8 cellular contexts compared by ENCODE assay signal in the genomic region with DNA sequence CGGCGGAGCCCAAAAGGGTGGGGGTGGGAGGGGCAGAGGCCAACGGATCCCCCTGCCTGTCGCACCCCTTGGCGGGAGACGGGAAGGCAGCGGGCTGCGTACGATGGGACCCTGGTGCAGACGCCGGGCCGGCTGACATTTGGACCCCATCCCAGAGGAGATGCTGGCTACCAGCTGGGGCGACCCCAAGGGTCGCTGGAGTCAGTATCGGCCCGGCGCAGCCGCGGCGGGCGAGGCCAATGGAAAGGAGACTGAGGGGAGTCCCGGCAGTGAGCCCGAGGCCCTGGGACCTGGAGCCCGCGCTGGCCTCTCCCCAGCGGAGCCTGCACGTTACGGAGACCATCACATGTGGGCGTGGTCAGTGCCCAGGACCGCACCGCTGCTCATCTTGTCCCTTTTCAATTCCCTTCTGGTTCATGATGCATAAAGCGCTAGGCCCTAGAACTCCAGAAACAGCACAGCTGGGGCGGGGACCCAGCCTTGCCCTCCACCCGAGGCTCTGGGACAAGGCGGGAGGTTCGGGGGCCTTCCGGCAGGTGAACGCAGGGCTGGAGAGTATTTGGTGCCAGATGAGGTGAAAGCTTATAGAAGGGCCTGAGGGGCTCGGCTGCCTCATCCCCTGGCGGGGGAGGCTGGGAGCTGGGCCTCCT. TPM values are rescaled to one million over a fixed set of nuclear protein-coding genes. Genes with fewer than 3 reads are reported as not detected.
DNase-seq lines count a peak whose midpoint lies in the region; ATAC-seq and TF ChIP-seq lines count a peak whose summit lies in the region.

No MANE protein-coding gene starts in this region.

- RAD21 ChIA-PET in HCT116 (lab: Charles Lee; ENCODE audit: low non-redundant PET in 1 of 2, low total read pairs in 2 of 2, uncharacterized antibody in 2 of 2, unreplicated experiment in 2 of 2): no interaction called here

- no peaks in the 10 kb centered on the region for H3K4me1 Mint-ChIP-seq in endothelial cell (ENCODE audit: unreplicated experiment)

- H3K9me3 ChIP-seq in HCT116 (ENCODE audit: control insufficient read depth in 1 of 2, insufficient read depth in 1 of 2, low read depth in 1 of 2, low read length in 2 of 2): no peaks in the 10 kb centered on the region
- no peaks in the 10 kb centered on the region for H3K9me3 ChIP-seq in esophagus muscularis mucosa
- no peaks in the 10 kb centered on the region for H3K9me3 ChIP-seq in psoas muscle

- H3K36me3 ChIP-seq in HCT116 (ENCODE audit: control insufficient read depth in 1 of 2, insufficient read depth in 2 of 2, low read length in 2 of 2) (peaks cover 0 to 3% of the 10 kb centered on the region in 2 experiments; a peak in 1 of 4 replicates), esophagus muscularis mucosa (peaks cover 0 to 25% (median 13%) of the 10 kb centered on the region in 4 donors), psoas muscle (ENCODE audit: insufficient read depth in 1 of 2, low read depth in 1 of 2) (peaks cover 0 to 14% of the 10 kb centered on the region in 2 donors)

- no peak for TF ChIP-seq EP300 in esophagus muscularis mucosa (IDR thresholded peaks at IDR 0.05)

- no TSS peak for BruUV-seq in HCT116 (replicated peaks; lab: Mats Ljungman, UMichigan)

- H3K79me2 ChIP-seq in HCT116 (ENCODE audit: insufficient read depth, low read length): peaks cover 15% of the 10 kb centered on the region; the same call in 1 of the 2 replicates

- CTCF ChIA-PET in HCT116 (lab: Charles Lee): interaction anchor here (0.9 to 1.7 kb wide), 4 partner anchors 15 to 155 kb away, joined by 3 to 7 read pairs (median 4); no protein-coding TSS in a partner anchor

- intact Hi-C loops in HCT116 (cut with micrococcal nuclease) (loop anchor here (1.0 kb wide), 1 partner anchor 8 kb away; the partner anchor contains the start of gene C19orf25), esophagus muscularis mucosa (cut with DNase I) (no loop called here), psoas muscle (cut with DNase I) (no loop called here)

- peak overlapping the region; percentile 60 for H3K9ac ChIP-seq in HCT116 (ENCODE audit: low read length)

- no peaks in the 10 kb centered on the region for H3K9me2 ChIP-seq in HCT116 (ENCODE audit: insufficient read depth)

- peaks cover 4% of the 10 kb centered on the region for H3K36me3 Mint-ChIP-seq in endothelial cell (ENCODE audit: low read depth, unreplicated experiment)

- peaks cover 19 to 39% of the 10 kb centered on the region in 2 experiments for H3K4me1 ChIP-seq in HCT116 (ENCODE audit: control insufficient read depth in 1 of 2, insufficient read depth in 2 of 2, low read length in 2 of 2)
- peaks cover 57 to 88% (median 79%) of the 10 kb centered on the region in 4 donors for H3K4me1 ChIP-seq in esophagus muscularis mucosa
- peaks cover 50% of the 10 kb centered on the region for H3K4me1 ChIP-seq in psoas muscle

- H3K4me3 Mint-ChIP-seq in endothelial cell (ENCODE audit: unreplicated experiment): no peak overlapping the region

- H3K4me3 ChIP-seq in HCT116 (replicated peaks in 1 of 2; ENCODE audit: low read depth in 1 of 2, low read length in 2 of 2): peak overlapping the region; percentile 57 to 66
- H3K4me3 ChIP-seq in esophagus muscularis mucosa: peak overlapping the region; percentile 46 to 59 (median 49)
- H3K4me3 ChIP-seq in psoas muscle: peak overlapping the region; percentile 58

- DNase-seq in HCT116 (ENCODE audit: low read depth, low spot score) (no peak), RPMI7951 (ENCODE audit: low read depth) (peak; percentile 52), esophagus muscularis mucosa (ENCODE audit: extremely low spot score) (no peak), psoas muscle (peak; percentile 21 to 56), AG08395 (ENCODE audit: low spot score) (no peak), NCI-H226 (no peak), endothelial cell (ENCODE audit: low spot score) (no peak)

- WGBS in esophagus muscularis mucosa: 18% methylated on average over 24 of the region's 40 CpGs
- WGBS in psoas muscle, 3 donors: 2 to 4% (median 3%) methylated on average over 39 to 40 of the region's 40 CpGs

- POLR2A ChIA-PET in HCT116 (lab: Charles Lee): interaction anchor here (2.4 kb wide), 1 partner anchor 15 kb away, joined by 8 read pairs; no protein-coding TSS in a partner anchor

- peaks cover 11% of the 10 kb centered on the region for H3K27me3 Mint-ChIP-seq in endothelial cell (ENCODE audit: unreplicated experiment)

- H3K27ac ChIP-seq in HCT116 (ENCODE audit: low read depth, low read length) (peak overlapping the region; percentile 91), esophagus muscularis mucosa (replicated peaks in 1 of 4) (no peak overlapping the region), psoas muscle (no peak overlapping the region)

- TF ChIP-seq POLR2A in HCT116 (IDR thresholded peaks at IDR 0.05; ENCODE audit: borderline replicate concordance, extremely low read depth, insufficient read depth, insufficient read length) (no peak), esophagus muscularis mucosa (IDR thresholded peaks at IDR 0.05; ENCODE audit: low read depth) (no peak)

- peak; percentile 52 for ATAC-seq in HCT116
- no peak for ATAC-seq in psoas muscle
- ATAC-seq in HG02763 (IDR thresholded peaks at IDR 0.05; ENCODE audit: unreplicated experiment): no peak

- no peak overlapping the region for H2AFZ ChIP-seq in HCT116 (ENCODE audit: low read depth, low read length, poor library complexity, severe bottlenecking)

- no peaks in the 10 kb centered on the region for H3K9me3 Mint-ChIP-seq in endothelial cell (ENCODE audit: unreplicated experiment)

- peak overlapping the region; percentile 96 for H3K4me2 ChIP-seq in HCT116 (ENCODE audit: low read length)

- TF ChIP-seq CTCF in HCT116 (IDR thresholded peaks at IDR 0.05 in 2 of 3, conservative IDR thresholded peaks at IDR 0.05 in 1 of 3; ENCODE audit: borderline replicate concordance in 1 of 3, insufficient read depth in 1 of 3, low read depth in 2 of 3, low read length in 2 of 3) (no peak), esophagus muscularis mucosa (IDR thresholded peaks at IDR 0.05) (no peak), psoas muscle (IDR thresholded peaks at IDR 0.05) (no peak), endothelial cell (IDR thresholded peaks at IDR 0.05; ENCODE audit: unreplicated experiment) (no peak)

- H3K27ac Mint-ChIP-seq in endothelial cell (ENCODE audit: unreplicated experiment): no peak overlapping the region

- H3K27me3 ChIP-seq in HCT116 (ENCODE audit: insufficient read depth, low read length): no peaks in the 10 kb centered on the region
- H3K27me3 ChIP-seq in esophagus muscularis mucosa: peaks cover 32 to 97% (median 67%) of the 10 kb centered on the region in 4 donors
- peaks cover 0 to 71% (median 64%) of the 10 kb centered on the region in 3 donors for H3K27me3 ChIP-seq in psoas muscle (ENCODE audit: insufficient read depth in 3 of 3, low read length in 2 of 3)

- TF ChIP-seq RAD21 in HCT116 (IDR thresholded peaks at IDR 0.05; ENCODE audit: low read depth): no peak

- no peaks in the 10 kb centered on the region for H4K20me1 ChIP-seq in HCT116 (ENCODE audit: insufficient read depth)

TF ChIP-seq in HCT116, 20 proteins besides CTCF, POLR2A, EP300 and RAD21:
- TF ChIP-seq POLR2AphosphoS5 (IDR thresholded peaks at IDR 0.05; ENCODE audit: low read depth, low read length) (peak; percentile 2; the same call in 1 of the 2 replicates), ATF3 (IDR thresholded peaks at IDR 0.05) (no peak), CEBPB (IDR thresholded peaks at IDR 0.05; ENCODE audit: low read depth) (no peak), YY1 (IDR thresholded peaks at IDR 0.05; ENCODE audit: extremely low read depth, insufficient replicate concordance, low read depth, low read length) (no peak), EZH2 (IDR thresholded peaks at IDR 0.05) (no peak), EZH2phosphoT487 (IDR thresholded peaks at IDR 0.05; ENCODE audit: borderline replicate concordance) (no peak)
TF ChIP-seq in HCT116: peak in this region for 1.

RNA-seq across cellular contexts. Expression of gene C19orf25, which starts 8.0 kb away (rescaled TPM):
- 48.8 TPM for total RNA-seq in HCT116 (2021; ENCODE audit: unreplicated experiment)
- polyA plus RNA-seq in HCT116 (2012): 25.7 and 32.1 TPM in 2 replicates
- total RNA-seq in RPMI7951 (2014; rRNA removed; shearing (Covaris generic)): 25.2 and 27.1 TPM in 2 replicates
- total RNA-seq in esophagus muscularis mucosa: 10 to 100 TPM; 21.6 to 43.6 (median 29.8) TPM
- total RNA-seq in psoas muscle: 10 to 100 TPM in 3 of 4 donors, 1 to 10 TPM in 1; 8.1 to 20.1 (median 14.7) TPM
- 10 to 100 TPM; 19.9 to 45.0 (median 30.4) TPM for polyA plus RNA-seq in psoas muscle
- total RNA-seq in endothelial cell (ENCODE audit: unreplicated experiment): 29.7 TPM

RNA-seq across cellular contexts. Expression of gene PCSK4, which starts 19.2 kb away (rescaled TPM):
- total RNA-seq in HCT116 (2021; ENCODE audit: unreplicated experiment) (11.1 TPM), esophagus muscularis mucosa (1 to 10 TPM; 1.9 to 5.4 (median 3.3) TPM), psoas muscle (1 to 10 TPM in 1 of 4 donors, under 1 TPM in 3; 0.57 to 1.5 (median 0.93) TPM), endothelial cell (ENCODE audit: unreplicated experiment) (8.4 TPM)
- polyA plus RNA-seq in HCT116 (2012): 8.2 and 9.8 TPM in 2 replicates
- total RNA-seq in RPMI7951 (2014; rRNA removed; shearing (Covaris generic)): 0.39 and 5.5 TPM in 2 replicates
- polyA plus RNA-seq in psoas muscle: 1 to 10 TPM in 1 of 3 donors, under 1 TPM in 2; 0.74 to 1.3 (median 0.84) TPM

RNA-seq across cellular contexts. Expression of gene REEP6, which starts 20.0 kb away (rescaled TPM):
- total RNA-seq in HCT116 (2021; ENCODE audit: unreplicated experiment) (53.9 TPM), esophagus muscularis mucosa (1 to 10 TPM in 1 of 4 donors, under 1 TPM in 2, not detected in 1; 0.23 to 2.3 (median 0.99) TPM), psoas muscle (1 to 10 TPM in 3 of 4 donors, under 1 TPM in 1; 0.23 to 2.0 (median 1.4) TPM), endothelial cell (ENCODE audit: unreplicated experiment) (2.3 TPM)
- polyA plus RNA-seq in HCT116 (2012): 63.6 and 65.9 TPM in 2 replicates
- 3.3 and 4.2 TPM in 2 replicates for total RNA-seq in RPMI7951 (2014; rRNA removed; shearing (Covaris generic))
- 1 to 10 TPM in 1 of 3 donors, under 1 TPM in 2; 0.55 to 1.5 (median 0.78) TPM for polyA plus RNA-seq in psoas muscle

RNA-seq across cellular contexts. Expression of gene APC2, which starts 21.1 kb away (rescaled TPM):
- total RNA-seq in HCT116 (2021; ENCODE audit: unreplicated experiment): 1.6 TPM
- polyA plus RNA-seq in HCT116 (2012): 0.62 and 0.66 TPM in 2 replicates
- not detected in 2 replicates for total RNA-seq in RPMI7951 (2014; rRNA removed; shearing (Covaris generic))
- total RNA-seq in esophagus muscularis mucosa: 1 to 10 TPM in 2 of 4 donors, under 1 TPM in 2; 0.42 to 1.8 (median 1.2) TPM
- total RNA-seq in psoas muscle: under 1 TPM; 0.04 to 0.06 (median 0.05) TPM
- under 1 TPM in 2 of 3 donors, not detected in 1; 0.01 to 0.03 TPM for polyA plus RNA-seq in psoas muscle
- total RNA-seq in endothelial cell (ENCODE audit: unreplicated experiment): 1.9 TPM

RNA-seq across cellular contexts. Expression of gene RPS15, which starts 32.8 kb away (rescaled TPM):
- total RNA-seq in HCT116 (2021; ENCODE audit: unreplicated experiment) (1,862 TPM), esophagus muscularis mucosa (1,000 to 10,000 TPM; 1,297 to 2,978 (median 2,171) TPM), psoas muscle (100 to 1,000 TPM; 697 to 992 (median 943) TPM), endothelial cell (ENCODE audit: unreplicated experiment) (1,175 TPM)
- polyA plus RNA-seq in HCT116 (2012): 2,807 and 2,860 TPM in 2 replicates
- total RNA-seq in RPMI7951 (2014; rRNA removed; shearing (Covaris generic)): 1,276 and 1,680 TPM in 2 replicates
- polyA plus RNA-seq in psoas muscle: 1,000 to 10,000 TPM; 2,739 to 4,077 (median 3,158) TPM

Comparison
In these comparisons a context has a peak if more than half of its experiments do, and no peak if none do; other contexts are left out.
1. DNase-seq: peak in RPMI7951 (single experiment) and psoas muscle (2 of 2); none in HCT116 (single experiment), esophagus muscularis mucosa (single experiment), AG08395 (single experiment), NCI-H226 (single experiment) and endothelial cell (single experiment).
2. RNA of gene REEP6, which starts 20.0 kb away (total RNA-seq): 53.9 TPM in HCT116 (single experiment); 3.3 to 4.2 TPM in RPMI7951, 2.3 TPM in endothelial cell (single experiment), 0.23 to 2.0 TPM in psoas muscle and 0.23 to 2.3 TPM in esophagus muscularis mucosa; every median in the first group is over 10 times any median in the second.
3. Peak in every context shown above with its lines, with median percentiles within 50 percentile points of each other: H3K4me3 ChIP-seq.